In the genomic region with DNA sequence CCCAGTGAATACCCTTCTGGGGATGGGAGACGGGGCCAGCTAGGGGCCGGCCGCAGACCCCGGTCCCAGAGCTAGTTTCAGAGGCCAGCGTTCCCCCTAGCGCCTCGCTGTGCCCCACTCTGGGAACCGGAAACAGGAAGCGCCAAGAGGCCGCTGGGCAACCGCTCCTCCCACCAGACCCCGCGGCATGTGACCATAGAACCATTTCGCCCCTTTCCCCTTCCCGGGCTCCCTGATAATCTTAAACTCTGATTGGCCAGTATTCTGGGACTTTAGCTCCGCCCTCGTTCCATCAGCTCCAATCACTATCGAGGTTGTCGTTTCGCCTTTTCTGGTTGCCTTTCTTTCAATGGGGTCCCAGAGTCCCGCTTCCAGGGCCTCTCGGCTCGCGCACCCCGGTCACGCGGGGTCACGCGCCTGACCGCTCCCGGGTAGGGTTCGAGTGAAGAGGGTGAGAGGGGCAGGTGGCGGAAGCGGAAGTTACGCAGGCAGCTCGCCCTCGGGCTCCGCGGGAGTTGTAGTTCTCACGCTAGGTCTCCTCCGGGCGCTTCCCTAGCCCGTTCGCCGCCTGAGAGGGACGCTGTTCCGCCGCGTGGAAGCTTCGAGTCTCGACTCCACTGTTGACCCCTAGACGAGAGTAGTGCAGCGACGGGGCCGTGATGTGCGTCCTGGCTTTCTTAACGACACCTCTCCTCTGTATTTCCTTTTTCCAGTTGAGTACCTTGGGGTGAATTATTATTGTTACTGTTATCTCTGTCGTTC, we compare ENCODE assay signal across 8 cellular contexts.
DNase-seq lines count a peak whose midpoint lies in the region; ATAC-seq and FAIRE-seq lines count a peak whose summit lies in the region.

Gene M6PR, minus strand, starts transcription at position 121 of the 762 bp plus-strand sequence. CDS start 3,241 bp downstream, outside the sequence.

- DNase-seq in Ammon's horn (ENCODE audit: low spot score) (peak; percentile 98), NCI-H446 treated with DMSO at 0.1 percent for 48 hours (lab: John Stamatoyannopoulos, UW) (peak; percentile 94), cerebellar cortex (ENCODE audit: low spot score) (peak; percentile 99)
- peak; percentile 85 for DNase-seq in stimulated activated CD4-positive, alpha-beta T cell treated with anti-CD3 and anti-CD28 coated beads, Interleukin-12 subunit alpha, Interleukin-12 subunit beta, amount 100 ng/mL, for 4 hours

- peak; percentile 98 for FAIRE-seq in islet of Langerhans (lab: Jason Lieb, UNC)

- ATAC-seq in GM19043 (IDR thresholded peaks at IDR 0.05; ENCODE audit: low read depth, unreplicated experiment) (peak; percentile 79), HG03378 (IDR thresholded peaks at IDR 0.05; ENCODE audit: unreplicated experiment) (peak; percentile 78)
- peak; percentile 86 to 90 for ATAC-seq in activated CD4-positive, CD25-positive, alpha-beta regulatory T cell treated with anti-CD3 and anti-CD28 coated beads, Interleukin-2, amount 50 U/mL, for 24 hours

Comparison
In these comparisons a context has a peak if more than half of its experiments do, and no peak if none do; other contexts are left out.
1. Peak in every context shown above with its lines: DNase-seq and ATAC-seq.